Comparison of ENCODE assay signal across 27 cellular contexts in the genomic region with DNA sequence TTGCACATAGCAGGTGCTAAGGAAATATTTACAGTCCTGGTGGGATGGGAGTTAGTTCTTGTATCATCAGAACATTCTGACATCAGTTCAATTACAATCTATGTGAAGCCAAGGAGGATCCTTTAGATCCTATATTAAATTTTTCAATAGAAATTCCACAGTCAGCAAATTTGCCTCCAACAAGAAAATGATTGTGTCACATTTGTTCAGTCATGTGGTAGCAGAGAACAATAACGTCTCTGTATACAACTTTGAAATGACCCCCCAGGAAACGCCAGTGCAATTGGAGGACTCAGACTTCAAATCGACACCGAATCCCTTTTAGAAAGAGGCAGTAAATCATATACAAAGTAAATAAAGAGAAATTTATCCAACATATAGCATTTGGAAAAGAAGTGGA.
"Had no signal": no experiment of that assay in that cellular context is flagged by ENCODE, and none has a peak within 500 bp of the region (broad histone marks: within the 10 kb centered on the region; RNA-seq: fewer than 3 reads in every experiment).

No MANE protein-coding gene starts in this region.

- H3K4me1 Mint-ChIP-seq: activated naive CD8-positive, alpha-beta T cell treated with anti-CD3 and anti-CD28 coated beads, Interleukin-2, amount 50 U/mL, for 24 hours; immature natural killer cell; mesothelial cell of epicardium; natural killer cell had no signal

- ATAC-seq: activated CD8-positive, alpha-beta T cell treated with anti-CD3 and anti-CD28 coated beads, Interleukin-2, amount 10 ng/mL, durations not matched to agents 7 days and 5 days; activated naive CD8-positive, alpha-beta T cell treated with anti-CD3 and anti-CD28 coated beads, Interleukin-2, amount 50 U/mL, for 24 hours; left lung; natural killer cell; right cardiac atrium; stimulated activated naive CD8-positive, alpha-beta T cell treated with anti-CD3 and anti-CD28 coated beads, Interleukin-15, Interleukin-2, amounts not matched to agents 100 U/mL and 50 U/mL, for 24 hours; upper lobe of right lung had no signal

- DNase-seq: activated CD4-positive, alpha-beta T cell treated with anti-CD3 and anti-CD28 coated beads, Interleukin-2, amount 50 U/mL, for 1 hour; activated CD4-positive, CD25-positive, alpha-beta regulatory T cell treated with anti-CD3 and anti-CD28 coated beads, Interleukin-2, amount 50 U/mL, for 72 hours; activated CD8-positive, alpha-beta T cell treated with anti-CD3 and anti-CD28 coated beads, Interleukin-2, amount 10 ng/mL, durations not matched to agents 7 days and 5 days; activated gamma-delta T cell; activated naive CD4-positive, alpha-beta T cell treated with anti-CD3 and anti-CD28 coated beads, Interleukin-2, amount 50 U/mL, for 16 hours; activated naive CD8-positive, alpha-beta T cell treated with anti-CD3 and anti-CD28 coated beads, Interleukin-2, amount 50 U/mL, for 24 hours; erythroblast; foreskin fibroblast; glutamatergic neuron; immature natural killer cell; kidney glomerular epithelial cell; left lung; natural killer cell; right cardiac atrium; stimulated activated CD4-positive, alpha-beta T cell treated with anti-CD3 and anti-CD28 coated beads, Interleukin-12 subunit alpha, Interleukin-12 subunit beta, amount 100 ng/mL, for 4 hours; stimulated activated CD4-positive, alpha-beta T cell treated with anti-CD3 and anti-CD28 coated beads, Interleukin-4, amount 100 ng/mL, for 4 hours; stimulated activated naive CD8-positive, alpha-beta T cell treated with anti-CD3 and anti-CD28 coated beads, Interleukin-15, Interleukin-2, amounts not matched to agents 100 U/mL and 50 U/mL, for 24 hours; thyroid gland; upper lobe of right lung had no signal

- H3K9me3 Mint-ChIP-seq: activated naive CD8-positive, alpha-beta T cell treated with anti-CD3 and anti-CD28 coated beads, Interleukin-2, amount 50 U/mL, for 24 hours; activated T-helper 1 cell treated with anti-CD3 and anti-CD28 coated beads, Interleukin-12 subunit alpha, Interleukin-12 subunit beta, Interleukin-2, Interleukin-4 antibody, amounts not matched to agents 30 ng/mL and 10 ng/mL and 1 ng/mL, durations not matched to agents 14 hours and 24 hours and 36 hours had no signal

- H3K27ac Mint-ChIP-seq: activated CD8-positive, alpha-beta T cell treated with anti-CD3 and anti-CD28 coated beads, Interleukin-2, amount 10 ng/mL, durations not matched to agents 7 days and 5 days; activated naive CD8-positive, alpha-beta T cell treated with anti-CD3 and anti-CD28 coated beads, Interleukin-2, amount 50 U/mL, for 24 hours; activated T-helper 1 cell treated with anti-CD3 and anti-CD28 coated beads, Interleukin-12 subunit alpha, Interleukin-12 subunit beta, Interleukin-2, Interleukin-4 antibody, amounts not matched to agents 30 ng/mL and 10 ng/mL and 1 ng/mL, durations not matched to agents 14 hours and 24 hours and 36 hours; immature natural killer cell; mesothelial cell of epicardium; natural killer cell had no signal

- H3K27ac ChIP-seq: cardiac muscle cell, hepatocyte, left lung, prostate gland, thyroid gland, upper lobe of right lung, VCaP had no signal

- H3K4me1 ChIP-seq: left lung, prostate gland, upper lobe of right lung had no signal

- H3K27me3 ChIP-seq: cardiac muscle cell, hepatocyte, left lung, thyroid gland, upper lobe of right lung had no signal

- H2AFZ ChIP-seq: hepatocyte had no signal

- H3K36me3 Mint-ChIP-seq: immature natural killer cell, mesothelial cell of epicardium, natural killer cell had no signal

- H3K79me2 ChIP-seq: hepatocyte had no signal

- H3K9me3 ChIP-seq: left lung, prostate gland, thyroid gland, upper lobe of right lung had no signal

- H3K27me3 Mint-ChIP-seq: activated naive CD8-positive, alpha-beta T cell treated with anti-CD3 and anti-CD28 coated beads, Interleukin-2, amount 50 U/mL, for 24 hours had no signal

- H3K4me2 ChIP-seq: hepatocyte had no signal

- H3K4me3 ChIP-seq: cardiac muscle cell, hepatocyte, left lung, lung, prostate gland, thyroid gland, upper lobe of right lung had no signal

- H3K36me3 ChIP-seq: cardiac muscle cell, left lung, prostate gland, thyroid gland, upper lobe of right lung had no signal

- FAIRE-seq: endometrium had no signal

- H3K4me3 Mint-ChIP-seq: activated CD8-positive, alpha-beta T cell treated with anti-CD3 and anti-CD28 coated beads, Interleukin-2, amount 10 ng/mL, durations not matched to agents 7 days and 5 days; activated naive CD8-positive, alpha-beta T cell treated with anti-CD3 and anti-CD28 coated beads, Interleukin-2, amount 50 U/mL, for 24 hours; activated T-helper 1 cell treated with anti-CD3 and anti-CD28 coated beads, Interleukin-12 subunit alpha, Interleukin-12 subunit beta, Interleukin-2, Interleukin-4 antibody, amounts not matched to agents 30 ng/mL and 10 ng/mL and 1 ng/mL, durations not matched to agents 14 hours and 24 hours and 36 hours; immature natural killer cell; mesothelial cell of epicardium; natural killer cell had no signal
